1 cellular context compared by ENCODE assay signal in the genomic region with DNA sequence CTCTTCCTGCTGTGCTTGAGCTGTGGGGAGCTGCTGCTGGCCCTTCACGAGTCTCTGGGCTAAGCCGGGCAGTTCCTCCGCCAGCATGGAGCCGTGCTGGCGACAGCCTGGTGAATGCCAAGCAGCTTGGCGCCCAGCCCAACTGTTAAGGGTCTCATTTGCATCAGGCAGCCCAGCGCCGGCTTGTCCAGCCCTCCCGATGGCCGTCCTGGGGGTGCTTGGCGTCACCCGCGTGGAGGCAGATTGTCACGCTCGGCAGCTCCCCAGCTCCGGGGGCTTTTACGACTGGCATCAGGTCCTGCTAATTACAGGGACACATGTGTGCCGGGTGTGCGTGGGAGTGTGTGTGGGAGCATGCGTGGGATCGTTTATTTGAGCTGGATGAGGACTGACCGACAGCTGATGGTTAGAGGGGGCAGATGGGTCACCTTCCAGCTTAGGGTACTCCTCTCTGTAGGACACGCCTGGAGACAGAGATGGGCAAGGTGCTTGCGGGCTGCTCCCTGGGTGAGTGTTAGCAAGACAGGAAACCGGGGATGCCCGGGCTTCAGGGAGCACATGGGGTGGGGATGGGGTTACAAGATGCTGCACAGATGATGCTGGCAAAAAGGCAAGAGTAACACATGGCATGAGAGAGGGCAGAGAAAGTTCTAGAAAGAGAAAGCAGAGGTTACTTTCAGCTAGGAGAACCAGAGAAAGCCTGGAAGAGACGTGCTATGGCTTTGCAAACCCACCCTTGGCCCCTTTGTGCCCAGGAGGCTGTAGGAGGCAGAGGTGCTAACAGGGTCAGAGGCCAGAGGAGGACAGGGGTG.
TF ChIP-seq lines count a peak whose summit lies in the region.

No MANE protein-coding gene starts in this region.

TF ChIP-seq in SK-N-SH, 30 proteins besides CTCF, POLR2A, EP300 and RAD21 (continued from another document):
- TF ChIP-seq NFIC (IDR thresholded peaks at IDR 0.05; ENCODE audit: borderline replicate concordance) (peak; percentile 48; the same call in 1 of the 2 replicates), SMC3 (IDR thresholded peaks at IDR 0.05; ENCODE audit: low read depth, low read length) (no peak), POLR2AphosphoS5 (IDR thresholded peaks at IDR 0.05; ENCODE audit: low read depth, low read length) (no peak), REST (IDR thresholded peaks at IDR 0.05; ENCODE audit: low read depth, low read length) (no peak), MEF2A (IDR thresholded peaks at IDR 0.05; ENCODE audit: borderline replicate concordance, low read depth) (no peak), PBX3 (IDR thresholded peaks at IDR 0.05) (no peak), USF1 (IDR thresholded peaks at IDR 0.05; ENCODE audit: borderline replicate concordance, low read depth) (no peak)
TF ChIP-seq in SK-N-SH: peak in this region for 6.
